ENCODE assay signal across 10 cellular contexts in the genomic region with DNA sequence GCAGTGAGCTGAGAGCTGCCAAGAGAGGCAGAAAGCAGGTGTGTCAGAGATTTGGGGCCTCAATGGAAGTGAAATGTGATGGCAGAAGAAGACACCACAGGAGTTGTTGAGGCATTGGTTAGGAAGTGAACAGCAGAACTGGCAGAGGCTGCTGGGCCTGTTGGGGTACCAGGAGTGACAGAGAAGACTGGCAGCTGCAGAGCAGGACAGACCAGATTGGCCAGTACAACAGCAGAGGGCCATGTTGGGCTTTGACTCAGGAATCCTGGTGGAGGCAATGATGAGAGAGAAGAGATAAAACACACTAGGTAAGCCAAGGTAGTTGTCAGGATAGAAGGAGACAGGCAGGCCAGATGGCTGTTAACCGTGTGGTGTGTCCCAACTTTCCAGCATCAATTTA. TPM values are rescaled to one million over a fixed set of nuclear protein-coding genes. Genes with fewer than 3 reads are reported as not detected.
DNase-seq lines count a peak whose midpoint lies in the region; ATAC-seq and TF ChIP-seq lines count a peak whose summit lies in the region.
"Had no signal": no experiment of that assay in that cellular context is flagged by ENCODE, and none has a peak within 500 bp of the region (broad histone marks: within the 10 kb centered on the region; RNA-seq: fewer than 3 reads in every experiment).

No MANE protein-coding gene starts in this region.

- no peaks in the 10 kb centered on the region for H3K27me3 Mint-ChIP-seq in naive B cell

- no peak for DNase-seq in GM10266 (ENCODE audit: extremely low spot score)
- no peak for DNase-seq in naive B cell
- DNase-seq in NCI-H1417 treated with DMSO at 0.1 percent for 48 hours (lab: John Stamatoyannopoulos, UW): no peak
- no peak for DNase-seq in esophagus squamous epithelium (lab: John Stamatoyannopoulos, UW)
- DNase-seq in NCI-H1417 (lab: John Stamatoyannopoulos, UW): no peak
- DNase-seq: right cardiac atrium had no signal

- H3K36me3 ChIP-seq in esophagus squamous epithelium: no peaks in the 10 kb centered on the region
- H3K36me3 ChIP-seq: SJSA1 had no signal

- ATAC-seq in HG02884 (IDR thresholded peaks at IDR 0.05; ENCODE audit: unreplicated experiment) (peak; percentile 46), naive B cell (ENCODE audit: low read depth in 2 of 2) (peak; percentile 23 to 33), HG03159 (IDR thresholded peaks at IDR 0.05; ENCODE audit: unreplicated experiment) (no peak)

- H3K4me3 ChIP-seq in esophagus squamous epithelium: no peak overlapping the region
- H3K4me3 ChIP-seq: SJSA1 had no signal

- no peaks in the 10 kb centered on the region for H3K27me3 ChIP-seq in esophagus squamous epithelium

- peak overlapping the region in 5 of 6 donors; percentile 3 to 87 (median 74) for H3K27ac Mint-ChIP-seq in naive B cell

- no peaks in the 10 kb centered on the region for H3K9me3 ChIP-seq in esophagus squamous epithelium
- H3K9me3 ChIP-seq: SJSA1 had no signal

- peak overlapping the region; percentile 63 for H3K27ac ChIP-seq in angular gyrus (ENCODE audit: low read depth, low read length)
- H3K27ac ChIP-seq in esophagus squamous epithelium: peak overlapping the region in 1 of 4 donors; percentile 18
- H3K27ac ChIP-seq: SJSA1 had no signal

- no peak for TF ChIP-seq POLR2A in esophagus squamous epithelium (IDR thresholded peaks at IDR 0.05)

- H3K4me1 ChIP-seq in esophagus squamous epithelium: peaks cover 0 to 32% (median 0%) of the 10 kb centered on the region in 3 donors

- H3K9me3 Mint-ChIP-seq in naive B cell: peaks cover 0 to 1% (median 0%) of the 10 kb centered on the region in 7 donors

- 82 to 92% methylated on average over 1 of the region's 1 CpG for WGBS in esophagus squamous epithelium, 2 donors

- peaks cover 18 to 36% (median 23%) of the 10 kb centered on the region in 3 donors for H3K4me1 Mint-ChIP-seq in naive B cell

- TF ChIP-seq CTCF in GM10266 (IDR thresholded peaks at IDR 0.05; ENCODE audit: control insufficient read depth, insufficient read depth, low read depth, missing control alignments) (peak; percentile 39), esophagus squamous epithelium (IDR thresholded peaks at IDR 0.05) (peak in 1 of 6 experiments; percentile 13)

- H3K36me3 Mint-ChIP-seq in naive B cell: no peaks in the 10 kb centered on the region

- intact Hi-C loops in esophagus squamous epithelium (cut with DNase I): no loop called here

- no peak overlapping the region for H3K4me3 Mint-ChIP-seq in naive B cell

RNA-seq across cellular contexts. Expression of a gene that starts 19.9 kb away (rescaled TPM):
- 10 to 100 TPM; 52.7 to 78.0 (median 63.2) TPM for polyA plus RNA-seq in naive B cell (ENCODE audit: low read depth in 6 of 6)
- 10 to 100 TPM; 20.2 to 32.4 (median 27.5) TPM for total RNA-seq in esophagus squamous epithelium
